ENCODE assay signal across 20 cellular contexts in the genomic region with DNA sequence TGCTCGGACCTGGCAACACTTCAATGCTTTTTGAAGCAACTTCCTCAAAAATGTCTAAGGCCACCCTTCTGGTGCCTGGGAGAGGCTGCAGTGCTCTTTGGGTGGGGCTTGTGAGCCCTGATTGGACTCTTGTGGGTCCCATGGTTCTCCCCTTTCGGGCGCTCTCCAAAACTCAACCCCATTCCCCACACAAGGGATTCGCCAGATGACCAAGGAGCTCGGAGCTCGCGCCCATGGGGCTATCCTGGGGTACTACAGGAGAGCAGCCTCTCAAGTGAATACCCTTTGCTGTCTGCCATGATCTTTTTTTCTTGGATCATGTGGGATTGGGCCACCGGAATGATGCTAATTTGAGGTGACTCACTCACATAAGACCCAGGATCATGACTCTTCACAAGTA.
"Had no signal": no experiment of that assay in that cellular context is flagged by ENCODE, and none has a peak within 500 bp of the region (broad histone marks: within the 10 kb centered on the region; RNA-seq: fewer than 3 reads in every experiment).

No MANE protein-coding gene starts in this region.

- DNase-seq: effector memory CD8-positive, alpha-beta T cell; esophagus squamous epithelium; foreskin fibroblast; glutamatergic neuron; immature natural killer cell; left lung; mesenchymal stem cell; naive thymus-derived CD4-positive, alpha-beta T cell; nephron progenitor cell; psoas muscle; retina; right lobe of liver; stimulated activated CD4-positive, alpha-beta T cell treated with anti-CD3 and anti-CD28 coated beads, Interleukin-4, amount 100 ng/mL, for 1 hour; stimulated activated CD8-positive, alpha-beta memory T cell treated with anti-CD3 and anti-CD28 coated beads, Interleukin-4, amount 100 ng/mL, for 48 hours; stimulated activated naive CD8-positive, alpha-beta T cell treated with anti-CD3 and anti-CD28 coated beads, Interleukin-15, Interleukin-2, amounts not matched to agents 100 U/mL and 50 U/mL, for 24 hours; thyroid gland; upper lobe of right lung had no signal

- H3K9me3 Mint-ChIP-seq: dendritic cell treated with granulocyte-macrophage colony-stimulating factor and Interleukin-4, amounts not matched to agents 40 ng/mL and 50 ng/mL, for 4 days had no signal

- ATAC-seq: effector memory CD8-positive, alpha-beta T cell; gastroesophageal sphincter; left lung; naive thymus-derived CD4-positive, alpha-beta T cell; psoas muscle; right lobe of liver; stimulated activated effector memory CD8-positive, alpha-beta T cell treated with anti-CD3 and anti-CD28 coated beads, Interleukin-12 subunit alpha, Interleukin-12 subunit beta, amount 100 ng/mL, for 72 hours; stimulated activated naive CD8-positive, alpha-beta T cell treated with anti-CD3 and anti-CD28 coated beads, Interleukin-15, Interleukin-2, amounts not matched to agents 100 U/mL and 50 U/mL, for 24 hours; upper lobe of right lung had no signal

- H3K27me3 Mint-ChIP-seq: dendritic cell treated with granulocyte-macrophage colony-stimulating factor and Interleukin-4, amounts not matched to agents 40 ng/mL and 50 ng/mL, for 4 days had no signal

- H3K27ac Mint-ChIP-seq: dendritic cell treated with granulocyte-macrophage colony-stimulating factor and Interleukin-4, amounts not matched to agents 40 ng/mL and 50 ng/mL, for 4 days; effector memory CD8-positive, alpha-beta T cell; immature natural killer cell; naive thymus-derived CD4-positive, alpha-beta T cell; nephron progenitor cell; stimulated activated effector memory CD8-positive, alpha-beta T cell treated with anti-CD3 and anti-CD28 coated beads, Interleukin-12 subunit alpha, Interleukin-12 subunit beta, amount 100 ng/mL, for 72 hours had no signal

- H3K4me1 Mint-ChIP-seq: nephron progenitor cell had no signal

- H3K4me3 Mint-ChIP-seq: dendritic cell treated with granulocyte-macrophage colony-stimulating factor and Interleukin-4, amounts not matched to agents 40 ng/mL and 50 ng/mL, for 4 days; effector memory CD8-positive, alpha-beta T cell; immature natural killer cell; naive thymus-derived CD4-positive, alpha-beta T cell; nephron progenitor cell; stimulated activated effector memory CD8-positive, alpha-beta T cell treated with anti-CD3 and anti-CD28 coated beads, Interleukin-12 subunit alpha, Interleukin-12 subunit beta, amount 100 ng/mL, for 72 hours had no signal

- H3K36me3 Mint-ChIP-seq: immature natural killer cell; naive thymus-derived CD4-positive, alpha-beta T cell; stimulated activated effector memory CD8-positive, alpha-beta T cell treated with anti-CD3 and anti-CD28 coated beads, Interleukin-12 subunit alpha, Interleukin-12 subunit beta, amount 100 ng/mL, for 72 hours had no signal
